22 cellular contexts compared by ENCODE assay signal in the genomic region with DNA sequence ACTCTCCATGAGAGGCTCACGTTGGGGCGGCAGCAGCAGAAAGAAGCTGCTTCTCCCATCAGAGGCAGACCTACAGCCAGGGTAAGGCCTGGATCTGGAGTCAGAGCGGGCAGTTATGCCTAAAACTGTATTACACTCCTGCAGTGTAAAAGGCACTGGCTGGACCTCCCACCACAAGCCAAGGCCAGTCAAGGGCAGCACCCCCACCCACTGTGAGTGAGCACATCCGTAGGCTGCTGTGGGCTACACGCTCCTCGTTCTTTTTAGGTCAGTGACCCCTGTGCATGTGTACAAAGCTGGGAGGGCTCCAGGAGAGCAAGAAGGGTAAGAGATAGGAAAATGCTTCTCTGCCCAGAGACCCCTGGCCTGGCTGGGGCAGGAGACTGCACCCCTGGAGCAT.
"Had no signal": no experiment of that assay in that cellular context is flagged by ENCODE, and none has a peak within 500 bp of the region (broad histone marks: within the 10 kb centered on the region; RNA-seq: fewer than 3 reads in every experiment).

No MANE protein-coding gene starts in this region.

- H3K4me1 ChIP-seq: suprapubic skin, thyroid gland had no signal

- H3K27me3 Mint-ChIP-seq: naive thymus-derived CD8-positive, alpha-beta T cell; type B pancreatic cell had no signal

- H3K36me3 ChIP-seq: ovary had no signal

- H3K4me3 ChIP-seq: coronary artery, dorsolateral prefrontal cortex, heart left ventricle, mucosa of descending colon, ovary, right atrium auricular region, suprapubic skin, thyroid gland had no signal

- ATAC-seq: left colon; mucosa of descending colon; naive thymus-derived CD8-positive, alpha-beta T cell had no signal

- H3K27ac Mint-ChIP-seq: stimulated activated effector memory CD8-positive, alpha-beta T cell treated with anti-CD3 and anti-CD28 coated beads, Interleukin-12 subunit alpha, Interleukin-12 subunit beta, amount 100 ng/mL, for 72 hours; type B pancreatic cell had no signal

- DNase-seq: dorsolateral prefrontal cortex; effector CD8-positive, alpha-beta T cell; heart left ventricle; hippocampal formation; left colon; mammary epithelial cell; mucosa of descending colon; naive thymus-derived CD8-positive, alpha-beta T cell; ovary; small intestine; stimulated activated CD4-positive, alpha-beta T cell treated with anti-CD3 and anti-CD28 coated beads, Interleukin-12 subunit alpha, Interleukin-12 subunit beta, amount 100 ng/mL, for 4 hours; stimulated activated CD4-positive, alpha-beta T cell treated with anti-CD3 and anti-CD28 coated beads, Interleukin-2, amount 100 ng/mL, for 48 hours; stimulated activated naive CD8-positive, alpha-beta T cell treated with anti-CD3 and anti-CD28 coated beads, Interleukin-15, Interleukin-2, amounts not matched to agents 100 U/mL and 50 U/mL, for 24 hours; thyroid gland had no signal

- H3K9me3 Mint-ChIP-seq: naive thymus-derived CD8-positive, alpha-beta T cell; stimulated activated effector memory CD8-positive, alpha-beta T cell treated with anti-CD3 and anti-CD28 coated beads, Interleukin-12 subunit alpha, Interleukin-12 subunit beta, amount 100 ng/mL, for 72 hours; type B pancreatic cell had no signal

- H3K27me3 ChIP-seq: dorsolateral prefrontal cortex, heart left ventricle, neutrophil, ovary, right atrium auricular region, suprapubic skin, thyroid gland had no signal

- H3K9me3 ChIP-seq: heart left ventricle, mucosa of descending colon, neutrophil, ovary, right atrium auricular region, suprapubic skin, thyroid gland had no signal

- H3K27ac ChIP-seq: coronary artery, dorsolateral prefrontal cortex, heart left ventricle, neutrophil, ovary, suprapubic skin, thyroid gland had no signal

- FAIRE-seq: frontal cortex, small intestine, urothelium cell line had no signal

- H3K4me3 Mint-ChIP-seq: naive thymus-derived CD8-positive, alpha-beta T cell; stimulated activated effector memory CD8-positive, alpha-beta T cell treated with anti-CD3 and anti-CD28 coated beads, Interleukin-12 subunit alpha, Interleukin-12 subunit beta, amount 100 ng/mL, for 72 hours; type B pancreatic cell had no signal
